In genomic region chr16:66251406-66252160, GRCh38 we compare ENCODE assay signal across 16 cellular contexts.
DNase-seq lines count a peak whose midpoint lies in the region; ATAC-seq and TF ChIP-seq lines count a peak whose summit lies in the region.
"Had no signal": no experiment of that assay in that cellular context is flagged by ENCODE, and none has a peak within 500 bp of the region (broad histone marks: within the 10 kb centered on the region; RNA-seq: fewer than 3 reads in every experiment).

No MANE protein-coding gene starts in this region.

- TF ChIP-seq POLR2A in spleen (IDR thresholded peaks at IDR 0.05), result no peak

- H3T11ph ChIP-seq in H9 (ENCODE audit: low read length), result no peak overlapping the region

- no peaks in the 10 kb centered on the region for H3K23me2 ChIP-seq in H9 (ENCODE audit: insufficient read length, low read depth, low read length, poor library complexity, severe bottlenecking)

- no peak overlapping the region for H3K4me3 Mint-ChIP-seq in H9
- H3K4me3 Mint-ChIP-seq: CD8-positive, alpha-beta memory T cell had no signal

- no CpG with 5 or more reads among the region's 8 CpGs for WGBS in H9 (ENCODE audit: extremely low coverage, insufficient read length, low lambda C conversion rate)
- 76 to 85% (median 79%) methylated on average over 8 of the region's 8 CpGs for WGBS in spleen, 5 donors

- no peaks in the 10 kb centered on the region for H4K20me1 ChIP-seq in H9 (ENCODE audit: control insufficient read depth, insufficient read depth, insufficient read length)

- H3K4me1 Mint-ChIP-seq in H9, result peaks cover 4 to 12% of the 10 kb centered on the region in 2 experiments
- H3K4me1 Mint-ChIP-seq: CD8-positive, alpha-beta memory T cell had no signal

- no peak overlapping the region for H3K23ac ChIP-seq in H9 (ENCODE audit: insufficient read length, low read depth, low read length)

- H3K27me3 ChIP-seq in H9 (ENCODE audit: insufficient read depth, low read length), result no peaks in the 10 kb centered on the region
- no peaks in the 10 kb centered on the region for H3K27me3 ChIP-seq in layer of hippocampus (ENCODE audit: control insufficient read depth, insufficient read depth, low read length)
- peaks cover 0 to 13% (median 0%) of the 10 kb centered on the region in 7 donors for H3K27me3 ChIP-seq in spleen (replicated peaks in 1 of 7)
- no peaks in the 10 kb centered on the region for H3K27me3 ChIP-seq in tibial artery
- H3K27me3 ChIP-seq: gastrocnemius medialis had no signal

- H2BK120ac ChIP-seq in H9 (ENCODE audit: low read depth, low read length, poor library complexity, severe bottlenecking), result no peak overlapping the region

- H4K8ac ChIP-seq in H9 (replicated peaks; ENCODE audit: insufficient read length, low read depth, low read length), result no peak overlapping the region

- no peak overlapping the region for H4K5ac ChIP-seq in H9 (ENCODE audit: insufficient read length, low read depth, low read length)

- no peak for DNase-seq in H9
- DNase-seq in caudate nucleus (lab: John Stamatoyannopoulos, UW), result no peak
- no peak for DNase-seq in spleen
- DNase-seq in tibial artery, result no peak
- no peak for DNase-seq in epidermal melanocyte (ENCODE audit: insufficient read length, low spot score)
- DNase-seq: activated CD4-positive, CD25-positive, alpha-beta regulatory T cell; CD8-positive, alpha-beta memory T cell; NCI-H1417 treated with DMSO at 0.1 percent for 48 hours; NCI-H226; NK-92 treated with Interleukin-12 subunit alpha and Interleukin-12 subunit beta, amount 100 ng/mL, for 24 hours; occipital lobe; small intestine had no signal

- H2AK5ac ChIP-seq in H9 (ENCODE audit: insufficient read length, low read length), result no peak overlapping the region

- ATAC-seq in HG03521 (IDR thresholded peaks at IDR 0.05; ENCODE audit: unreplicated experiment), result no peak
- ATAC-seq in GM18511 (IDR thresholded peaks at IDR 0.05; ENCODE audit: unreplicated experiment), result no peak

- no peaks in the 10 kb centered on the region for H3K79me2 ChIP-seq in H9 (ENCODE audit: insufficient read depth, low read length)

- H3K9me3 ChIP-seq in H9 (ENCODE audit: control insufficient read depth, low read depth, low read length) (no peaks in the 10 kb centered on the region), spleen (no peaks in the 10 kb centered on the region), tibial artery (no peaks in the 10 kb centered on the region)
- H3K9me3 ChIP-seq: gastrocnemius medialis had no signal

- H3K18ac ChIP-seq in H9 (ENCODE audit: insufficient read length, low read depth, low read length), result no peak overlapping the region

- no peaks in the 10 kb centered on the region; a peak in 1 of 7 replicates for H3K36me3 Mint-ChIP-seq in H9 (ENCODE audit: insufficient read depth in 1 of 3, low read depth in 3 of 3)
- H3K36me3 Mint-ChIP-seq: CD8-positive, alpha-beta memory T cell had no signal

- H3K9ac ChIP-seq in H9 (ENCODE audit: extremely low read depth, insufficient read length, low read length), result no peak overlapping the region

- no peak overlapping the region for H2BK5ac ChIP-seq in H9 (ENCODE audit: insufficient read length, low read length)

- no peak overlapping the region for H2BK20ac ChIP-seq in H9 (ENCODE audit: low read depth, low read length, poor library complexity, severe bottlenecking)

- H3K36me3 ChIP-seq in spleen (no peaks in the 10 kb centered on the region), tibial artery (no peaks in the 10 kb centered on the region)
- H3K36me3 ChIP-seq: gastrocnemius medialis had no signal

- no peak overlapping the region for H2BK12ac ChIP-seq in H9 (ENCODE audit: insufficient read length, low read depth, low read length)

- no peak overlapping the region for H3K4ac ChIP-seq in H9 (ENCODE audit: low read depth, low read length)

- H3K14ac ChIP-seq in H9 (ENCODE audit: insufficient read depth, low read length), result no peak overlapping the region

- H2BK15ac ChIP-seq in H9 (ENCODE audit: low read depth, low read length), result no peak overlapping the region

- no peaks in the 10 kb centered on the region for H3K27me3 Mint-ChIP-seq in H9 (ENCODE audit: low read depth)

- H3K9me3 Mint-ChIP-seq in H9, result no peaks in the 10 kb centered on the region; a peak in 1 of 5 replicates
- H3K9me3 Mint-ChIP-seq: CD8-positive, alpha-beta memory T cell had no signal

- no peak overlapping the region for H3K4me3 ChIP-seq in spleen
- H3K4me3 ChIP-seq in tibial artery, result no peak overlapping the region
- H3K4me3 ChIP-seq: gastrocnemius medialis had no signal

- no peak overlapping the region for H2AFZ ChIP-seq in H9 (ENCODE audit: low read length)

- H3K4me2 ChIP-seq in H9 (ENCODE audit: insufficient read depth, insufficient read length, low read length), result no peak overlapping the region

- no peak overlapping the region for H4K91ac ChIP-seq in H9 (ENCODE audit: insufficient read length, low read depth, low read length)

- H3K56ac ChIP-seq in H9 (ENCODE audit: insufficient read length, low read depth, low read length), result no peak overlapping the region

- H3K27ac ChIP-seq in H9 (ENCODE audit: insufficient read length, low read depth, low read length) (no peak overlapping the region), caudate nucleus (ENCODE audit: low read depth, low read length) (peak overlapping the region; percentile 78), layer of hippocampus (ENCODE audit: low read depth, low read length) (peak overlapping the region; percentile 75), spleen (peak overlapping the region in 7 of 8 donors; percentile 13 to 47 (median 36)), tibial artery (peak overlapping the region in 1 of 2 donors; percentile 9)

- intact Hi-C loops in spleen (cut with DNase I; ENCODE audit: low total_unique reads) (no loop called here), tibial artery (cut with DNase I; ENCODE audit: low total_unique reads) (no loop called here)

- no peaks in the 10 kb centered on the region for H3K4me1 ChIP-seq in H9 (ENCODE audit: insufficient read depth, low read length)
- peaks cover 0 to 10% (median 6%) of the 10 kb centered on the region in 6 donors for H3K4me1 ChIP-seq in spleen
- H3K4me1 ChIP-seq in tibial artery, result peaks cover 0 to 20% (median 6%) of the 10 kb centered on the region in 4 donors

- TF ChIP-seq CTCF in H9 (conservative IDR thresholded peaks at IDR 0.05) (no peak), spleen (IDR thresholded peaks at IDR 0.05 in 8 of 11, conservative IDR thresholded peaks at IDR 0.05 in 3 of 11) (no peak), tibial artery (IDR thresholded peaks at IDR 0.05) (no peak)

- H3K79me1 ChIP-seq in H9 (ENCODE audit: insufficient read depth, low read depth, low read length, poor library complexity, severe bottlenecking), result no peaks in the 10 kb centered on the region

- peak overlapping the region in 2 of 3 experiments; percentile 1 to 75; a peak in 2 of 7 replicates for H3K27ac Mint-ChIP-seq in H9
- H3K27ac Mint-ChIP-seq: CD8-positive, alpha-beta memory T cell had no signal
